2 cellular contexts compared by ENCODE assay signal in genomic region chr18:9565407-9565806, GRCh38.
TF ChIP-seq lines count a peak whose summit lies in the region.

No MANE protein-coding gene starts in this region.

TF ChIP-seq in K562, 482 proteins besides CTCF, POLR2A, EP300 and RAD21 (continued from another document):
- TF ChIP-seq BCLAF1 (IDR thresholded peaks at IDR 0.05; ENCODE audit: borderline replicate concordance in 1 of 2, control insufficient read depth in 1 of 2, low read depth in 2 of 2, low read length in 1 of 2) (no peak), ZNF316 (IDR thresholded peaks at IDR 0.05) (peak; percentile 81), MAFG (tag; conservative IDR thresholded peaks at IDR 0.05) (peak; percentile 56), RBM14 (IDR thresholded peaks at IDR 0.05; ENCODE audit: borderline replicate concordance, insufficient read depth, low read depth, low read length) (no peak), C11orf30 (IDR thresholded peaks at IDR 0.05; ENCODE audit: low read depth) (peak; percentile 67), BCOR (IDR thresholded peaks at IDR 0.05) (no peak), RBFOX2 (IDR thresholded peaks at IDR 0.05; ENCODE audit: low read depth, low read length) (no peak), ARNT (IDR thresholded peaks at IDR 0.05) (no peak), SNRNP70 (optimal IDR thresholded peaks at IDR 0.05; ENCODE audit: low read depth, low read length) (no peak), ZNF398 (CRISPR knock-in tag; IDR thresholded peaks at IDR 0.05) (no peak), POLR3G (IDR thresholded peaks at IDR 0.05; ENCODE audit: extremely low read depth, insufficient read length, insufficient replicate concordance) (no peak)

TF ChIP-seq in HepG2, 621 proteins besides CTCF, POLR2A, EP300 and RAD21 (continued from another document):
- TF ChIP-seq FOXP4 (CRISPR knock-in tag; IDR thresholded peaks at IDR 0.05) (no peak), MAFF (IDR thresholded peaks at IDR 0.05; ENCODE audit: low read depth, low read length) (0 out of 2 replicates have a peak, but pooled peaks have one; percentile 2), ZNF552 (CRISPR knock-in tag; IDR thresholded peaks at IDR 0.05; ENCODE audit: borderline replicate concordance) (no peak), NR2F1 (CRISPR knock-in tag; IDR thresholded peaks at IDR 0.05) (no peak)
